In genomic region chr10:11017575-11018425, GRCh38 we compare ENCODE assay signal across 8 cellular contexts. TPM values are rescaled to one million over a fixed set of nuclear protein-coding genes. Genes with fewer than 3 reads are reported as not detected.
A peak's percentile ranks its signal among the peaks of the same experiment; 100 is the strongest.
DNase-seq lines count a peak whose midpoint lies in the region; ATAC-seq and TF ChIP-seq lines count a peak whose summit lies in the region.

Gene CELF2 (plus strand): TSS chr10:11017872. CDS start chr10:11018090, 218 bp downstream.

- peak within 1 kb of the TSS; percentile 27 for H3K27ac ChIP-seq in endodermal cell (ENCODE audit: low read depth, low read length)

- H3K9me3 ChIP-seq in MG63 = no peaks in the 10 kb centered on the region
- H3K9me3 ChIP-seq in endodermal cell (ENCODE audit: control insufficient read depth, low read length) = no peaks in the 10 kb centered on the region

- H3K27me3 ChIP-seq in MG63 (no peaks in the 10 kb centered on the region), endodermal cell (ENCODE audit: control insufficient read depth, insufficient read depth, low read length, poor library complexity, severe bottlenecking) (no peaks in the 10 kb centered on the region)

- peak within 1 kb of the TSS; percentile 85 for H3K4me3 Mint-ChIP-seq in endodermal cell

- H3K4me3 ChIP-seq in MG63 (peak within 1 kb of the TSS; percentile 54), endodermal cell (ENCODE audit: low read length) (peak within 1 kb of the TSS; percentile 98)

- peaks cover 64% of the 10 kb centered on the region for H3K4me1 Mint-ChIP-seq in endodermal cell

- peak; percentile 83 for ATAC-seq in GM21529 (IDR thresholded peaks at IDR 0.05; ENCODE audit: unreplicated experiment)

- H3K4me1 ChIP-seq in endodermal cell (ENCODE audit: control insufficient read depth, insufficient read depth, low read length) = peaks cover 29% of the 10 kb centered on the region

- H3K36me3 ChIP-seq in MG63 (no peaks in the 10 kb centered on the region), endodermal cell (ENCODE audit: control insufficient read depth, insufficient read depth, low read length) (no peaks in the 10 kb centered on the region)

- DNase-seq in EH (ENCODE audit: low read depth) (peak; percentile 10), MG63 (peak; percentile 49), endodermal cell (peak; percentile 94), midbrain (lab: John Stamatoyannopoulos, UW) (peak; percentile 40), putamen (ENCODE audit: low spot score) (no peak)
- peak; percentile 80 for DNase-seq in activated CD8-positive, alpha-beta memory T cell treated with anti-CD3 and anti-CD28 coated beads for 24 hours
- peak; percentile 63 for DNase-seq in stimulated activated CD8-positive, alpha-beta memory T cell treated with anti-CD3 and anti-CD28 coated beads, Interleukin-4, amount 100 ng/mL, for 48 hours

- WGBS in endodermal cell (ENCODE audit: insufficient coverage in 1 of 2, insufficient read length in 1 of 2), 2 experiments = 0 to 2% methylated on average over 12 to 132 of the region's 132 CpGs

- no peaks in the 10 kb centered on the region for H3K9me3 Mint-ChIP-seq in endodermal cell

- H3K27ac Mint-ChIP-seq in endodermal cell = peak within 1 kb of the TSS; percentile 83

- H3K27me3 Mint-ChIP-seq in endodermal cell (ENCODE audit: insufficient read depth) = peaks cover 2% of the 10 kb centered on the region

- peak within 1 kb of the TSS; percentile 73 for H3K9ac ChIP-seq in endodermal cell (ENCODE audit: extremely low read depth, low read length, poor library complexity, severe bottlenecking)

- H3K36me3 Mint-ChIP-seq in endodermal cell (ENCODE audit: low read depth) = no peaks in the 10 kb centered on the region

- no peak for TF ChIP-seq CTCF in endodermal cell (conservative IDR thresholded peaks at IDR 0.05)

RNA-seq across cellular contexts. Expression of gene CELF2, which starts in this region (rescaled TPM):
- total RNA-seq in MG63 (2014; rRNA removed; shearing (Covaris generic); ENCODE audit: low replicate concordance) = 1.5 and 9.7 TPM in 2 replicates
- total RNA-seq in endodermal cell = 10 to 100 TPM; 79.9 to 96.1 TPM
- 23.5 TPM for polyA plus RNA-seq in endodermal cell (2013, experiment 1 of 2)
- 24.6 TPM for polyA plus RNA-seq in endodermal cell (2013, experiment 2 of 2)
